ENCODE assay signal across 8 cellular contexts in genomic region chr15:55282284-55282833, GRCh38. TPM values are rescaled to one million over a fixed set of nuclear protein-coding genes. Genes with fewer than 3 reads are reported as not detected.
DNase-seq lines count a peak whose midpoint lies in the region; ATAC-seq lines count a peak whose summit lies in the region.

No MANE protein-coding gene starts in this region.

- peak overlapping the region; percentile 48; the same call in 1 of the 2 replicates for H3K4me3 ChIP-seq in ACC112 (ENCODE audit: low read depth, low read length)

- H3K4me1 ChIP-seq in ACC112 (ENCODE audit: control insufficient read depth, insufficient read depth, low read length, unreplicated experiment), result peaks cover 33% of the 10 kb centered on the region

- H3K27me3 Mint-ChIP-seq in activated T-cell treated with anti-CD3 and anti-CD28 coated beads, Interleukin-2, amount 50 U/mL, for 4 hours (ENCODE audit: low read depth), result no peaks in the 10 kb centered on the region
- peaks cover 0 to 4% (median 3%) of the 10 kb centered on the region in 3 donors for H3K27me3 Mint-ChIP-seq in immature natural killer cell (ENCODE audit: low read depth in 3 of 3)

- H3K27ac Mint-ChIP-seq in immature natural killer cell, result peak overlapping the region; percentile 95 to 99 (median 98)

- H3K36me3 ChIP-seq in ACC112 (ENCODE audit: insufficient read depth, low read length), result no peaks in the 10 kb centered on the region

- H2AFZ ChIP-seq in ACC112 (ENCODE audit: low read length, unreplicated experiment), result no peak overlapping the region

- H3K27me3 ChIP-seq in ACC112 (ENCODE audit: insufficient read depth, low read length), result no peaks in the 10 kb centered on the region

- DNase-seq in HS-5 (ENCODE audit: low read depth), result peak; percentile 68
- no peak for DNase-seq in activated T-cell treated with anti-CD3 and anti-CD28 coated beads, Interleukin-2, amount 50 U/mL, for 4 hours
- DNase-seq in immature natural killer cell, result peak; percentile 64 to 68 (median 65)
- DNase-seq in substantia nigra (lab: John Stamatoyannopoulos, UW), result no peak
- no peak for DNase-seq in retina
- no peak for DNase-seq in mucosa of gallbladder (ENCODE audit: low spot score)

- peak; percentile 22 to 23 for ATAC-seq in activated T-cell treated with anti-CD3 and anti-CD28 coated beads, Interleukin-2, amount 50 U/mL, for 4 hours
- no peak for ATAC-seq in HG03159 (IDR thresholded peaks at IDR 0.05; ENCODE audit: unreplicated experiment)

- H3K4me1 Mint-ChIP-seq in activated T-cell treated with anti-CD3 and anti-CD28 coated beads, Interleukin-2, amount 50 U/mL, for 4 hours (ENCODE audit: low read depth), result peaks cover 94% of the 10 kb centered on the region
- H3K4me1 Mint-ChIP-seq in immature natural killer cell, result peaks cover 98 to 100% of the 10 kb centered on the region in 2 donors

- H3K4me3 Mint-ChIP-seq in activated T-cell treated with anti-CD3 and anti-CD28 coated beads, Interleukin-2, amount 50 U/mL, for 4 hours, result peak overlapping the region; percentile 69
- peak overlapping the region; percentile 76 to 89 (median 85) for H3K4me3 Mint-ChIP-seq in immature natural killer cell

- peaks cover 3% of the 10 kb centered on the region for H3K9me3 Mint-ChIP-seq in activated T-cell treated with anti-CD3 and anti-CD28 coated beads, Interleukin-2, amount 50 U/mL, for 4 hours
- no peaks in the 10 kb centered on the region for H3K9me3 Mint-ChIP-seq in immature natural killer cell

- H3K27ac ChIP-seq in ACC112 (ENCODE audit: low read depth, low read length), result peak overlapping the region; percentile 79
- H3K27ac ChIP-seq in substantia nigra (ENCODE audit: low read depth, low read length, poor library complexity, severe bottlenecking), result no peak overlapping the region

- peaks cover 29% of the 10 kb centered on the region for H3K36me3 Mint-ChIP-seq in activated T-cell treated with anti-CD3 and anti-CD28 coated beads, Interleukin-2, amount 50 U/mL, for 4 hours (ENCODE audit: insufficient read depth)
- peaks cover 3 to 8% (median 5%) of the 10 kb centered on the region in 3 donors for H3K36me3 Mint-ChIP-seq in immature natural killer cell

- peaks cover 47% of the 10 kb centered on the region for H3K79me2 ChIP-seq in ACC112 (ENCODE audit: control insufficient read depth, insufficient read depth, low read length, unreplicated experiment)

RNA-seq across cellular contexts. Expression of gene RAB27A, which starts 7.3 kb away (rescaled TPM):
- total RNA-seq in activated T-cell treated with anti-CD3 and anti-CD28 coated beads, Interleukin-2, amount 50 U/mL, for 4 hours, result 100 to 1,000 TPM in 2 of 3 donors, 10 to 100 TPM in 1; 95.3 to 144 (median 108) TPM
- 100 to 1,000 TPM in 2 of 3 donors, 10 to 100 TPM in 1; 99.6 to 157 (median 150) TPM for polyA plus RNA-seq in immature natural killer cell
- 12.8 TPM for total RNA-seq in mucosa of gallbladder

RNA-seq across cellular contexts. Expression of gene PIGBOS1, which starts 36.6 kb away (rescaled TPM):
- total RNA-seq in activated T-cell treated with anti-CD3 and anti-CD28 coated beads, Interleukin-2, amount 50 U/mL, for 4 hours, result 10 to 100 TPM; 10.3 to 13.0 (median 10.8) TPM
- 10 to 100 TPM; 26.2 to 46.7 (median 34.9) TPM for polyA plus RNA-seq in immature natural killer cell
- total RNA-seq in mucosa of gallbladder, result 12.3 TPM

RNA-seq across cellular contexts. Expression of gene PIGB, which starts 36.7 kb away (rescaled TPM):
- 10 to 100 TPM; 12.2 to 14.2 (median 13.0) TPM for total RNA-seq in activated T-cell treated with anti-CD3 and anti-CD28 coated beads, Interleukin-2, amount 50 U/mL, for 4 hours
- polyA plus RNA-seq in immature natural killer cell, result 10 to 100 TPM in 2 of 3 donors, 1 to 10 TPM in 1; 5.9 to 28.4 (median 19.7) TPM
- total RNA-seq in mucosa of gallbladder, result 11.9 TPM

Comparison
In these comparisons a context has a peak if more than half of its experiments do, and no peak if none do; other contexts are left out.
1. DNase-seq: peak in HS-5 (single experiment) and immature natural killer cell (3 of 3); none in activated T-cell treated with anti-CD3 and anti-CD28 coated beads, Interleukin-2, amount 50 U/mL, for 4 hours (single experiment), substantia nigra (0 of 49), retina (single experiment) and mucosa of gallbladder (single experiment).